ENCODE assay signal across 24 cellular contexts in genomic region chr2:208042041-208042440, GRCh38. TPM values are rescaled to one million over a fixed set of nuclear protein-coding genes. Genes with fewer than 3 reads are reported as not detected.
DNase-seq lines count a peak whose midpoint lies in the region; ATAC-seq, FAIRE-seq and TF ChIP-seq lines count a peak whose summit lies in the region.
"Had no signal": no experiment of that assay in that cellular context is flagged by ENCODE, and none has a peak within 500 bp of the region (broad histone marks: within the 10 kb centered on the region; RNA-seq: fewer than 3 reads in every experiment).

No MANE protein-coding gene starts in this region.

- H3K9ac ChIP-seq in HepG2 (ENCODE audit: insufficient read depth, low read depth, low read length) (no peak overlapping the region), adipocyte (ENCODE audit: low read length) (no peak overlapping the region)
- H3K9ac ChIP-seq: neural progenitor cell had no signal

- no peaks in the 10 kb centered on the region for H3K9me3 Mint-ChIP-seq in MCF 10A (ENCODE audit: unreplicated experiment)
- no peaks in the 10 kb centered on the region for H3K9me3 Mint-ChIP-seq in endothelial cell (ENCODE audit: unreplicated experiment)
- H3K9me3 Mint-ChIP-seq: CD4-positive, alpha-beta T cell; mesothelial cell of epicardium; neural progenitor cell; type B pancreatic cell had no signal

- H4K20me1 ChIP-seq in HepG2 (ENCODE audit: insufficient read depth, low read length): no peaks in the 10 kb centered on the region

- DNase-seq in HepG2 (ENCODE audit: low spot score): peak; percentile 31
- no peak for DNase-seq in right lobe of liver
- peak; percentile 36 for DNase-seq in adipocyte (ENCODE audit: low read depth)
- DNase-seq in fibroblast of the aortic adventitia (ENCODE audit: low read depth): peak; percentile 33
- DNase-seq in MCF 10A (ENCODE audit: unreplicated experiment): no peak
- no peak for DNase-seq in endothelial cell (ENCODE audit: low spot score)
- DNase-seq in stimulated activated CD4-positive, alpha-beta T cell treated with anti-CD3 and anti-CD28 coated beads, Interleukin-1b, Interleukin-23, amount 100 ng/mL, for 48 hours: no peak
- DNase-seq: activated CD4-positive, alpha-beta T cell treated with anti-CD3 and anti-CD28 coated beads for 36 hours; activated CD8-positive, alpha-beta memory T cell treated with anti-CD3 and anti-CD28 coated beads, Interleukin-2, amount 50 U/mL, for 4 hours; activated gamma-delta T cell treated with Interleukin-2 at 50 U/mL for 16 hours; CD4-positive, alpha-beta T cell; cortex of kidney; DND-41; kidney glomerular epithelial cell; NCI-H2081; NCI-H524 treated with DMSO at 0.1 percent for 48 hours; SJCRH30; stimulated activated naive CD4-positive, alpha-beta T cell treated with Interleukin-2 at 50 U/mL for 16 hours had no signal

- H3K27me3 ChIP-seq in HepG2 (ENCODE audit: control insufficient read depth in 1 of 2, insufficient read depth in 2 of 2, low read length in 2 of 2) (peaks cover 0 to 8% of the 10 kb centered on the region in 2 experiments; a peak in 1 of 5 replicates), right lobe of liver (no peaks in the 10 kb centered on the region), adipocyte (replicated peaks; ENCODE audit: control insufficient read depth, insufficient read depth, low read length) (no peaks in the 10 kb centered on the region)
- H3K27me3 ChIP-seq: neural progenitor cell, SJCRH30 had no signal

- WGBS in HepG2 (ENCODE audit: low lambda C conversion rate): 29% methylated on average over 3 of the region's 3 CpGs
- 60% methylated on average over 1 of the region's 3 CpGs for WGBS in right lobe of liver (ENCODE audit: insufficient coverage, low coverage, low lambda C conversion rate, missing lambda C conversion rate)

- H3K27ac ChIP-seq in HepG2 (ENCODE audit: extremely low read length, insufficient read depth, low read length): no peak overlapping the region
- H3K27ac ChIP-seq in right lobe of liver: no peak overlapping the region
- H3K27ac ChIP-seq: epithelial cell of prostate, neural progenitor cell, SJCRH30 had no signal

- CTCF ChIA-PET in HepG2 (lab: Yijun Ruan, JAX; ENCODE audit: low intra/inter-chr PET ratio, low total read pairs): no interaction called here
- CTCF ChIA-PET in MCF 10A (lab: Yijun Ruan, JAX): interaction anchor here (0.7 to 5.6 kb wide), 11 partner anchors 10 to 549 kb away, joined by 3 to 193 read pairs (median 4); no protein-coding TSS in a partner anchor

- no peaks in the 10 kb centered on the region for H3K36me3 ChIP-seq in HepG2 (replicated peaks in 1 of 2; ENCODE audit: control insufficient read depth in 1 of 2, insufficient read depth in 2 of 2, low read length in 2 of 2)
- no peaks in the 10 kb centered on the region for H3K36me3 ChIP-seq in right lobe of liver
- no peaks in the 10 kb centered on the region for H3K36me3 ChIP-seq in adipocyte (ENCODE audit: control insufficient read depth, insufficient read depth, low read length, severe bottlenecking)
- H3K36me3 ChIP-seq: neural progenitor cell, SJCRH30 had no signal

- H2AFZ ChIP-seq in HepG2 (ENCODE audit: low read length): no peak overlapping the region
- H2AFZ ChIP-seq: neural progenitor cell had no signal

- BruUV-seq in HepG2 (replicated peaks; lab: Mats Ljungman, UMichigan) (no TSS peak), MCF 10A (replicated peaks; lab: Mats Ljungman, UMichigan) (no TSS peak)

- no peak for FAIRE-seq in HepG2 (lab: Jason Lieb, UNC)
- FAIRE-seq: A204.1 had no signal

- TF ChIP-seq CTCF in HepG2 (CRISPR knock-in tag; IDR thresholded peaks at IDR 0.05) (no peak), right lobe of liver (IDR thresholded peaks at IDR 0.05) (no peak), fibroblast of the aortic adventitia (IDR thresholded peaks at IDR 0.05; ENCODE audit: insufficient read depth, low read length) (no peak), MCF 10A (IDR thresholded peaks at IDR 0.05; ENCODE audit: unreplicated experiment) (no peak), endothelial cell (IDR thresholded peaks at IDR 0.05; ENCODE audit: unreplicated experiment) (no peak)

- H3K36me3 Mint-ChIP-seq in MCF 10A (ENCODE audit: insufficient read depth, unreplicated experiment): no peaks in the 10 kb centered on the region
- H3K36me3 Mint-ChIP-seq in endothelial cell (ENCODE audit: low read depth, unreplicated experiment): no peaks in the 10 kb centered on the region
- H3K36me3 Mint-ChIP-seq: mesothelial cell of epicardium, neural progenitor cell, type B pancreatic cell had no signal

- H3K27me3 Mint-ChIP-seq in MCF 10A (ENCODE audit: insufficient read depth, unreplicated experiment) (no peaks in the 10 kb centered on the region), endothelial cell (ENCODE audit: unreplicated experiment) (no peaks in the 10 kb centered on the region)
- H3K27me3 Mint-ChIP-seq: CD4-positive, alpha-beta T cell had no signal

- H3K9me3 ChIP-seq in HepG2 (ENCODE audit: low read length): no peaks in the 10 kb centered on the region
- H3K9me3 ChIP-seq in right lobe of liver: no peaks in the 10 kb centered on the region
- no peaks in the 10 kb centered on the region for H3K9me3 ChIP-seq in adipocyte (ENCODE audit: control insufficient read depth, low read length)
- H3K9me3 ChIP-seq: SJCRH30 had no signal

- H3K4me1 Mint-ChIP-seq in MCF 10A (ENCODE audit: insufficient read depth, unreplicated experiment) (no peaks in the 10 kb centered on the region), endothelial cell (ENCODE audit: unreplicated experiment) (no peaks in the 10 kb centered on the region)

- TF ChIP-seq POLR2A in HepG2 (IDR thresholded peaks at IDR 0.05; ENCODE audit: insufficient read depth in 1 of 2, low read depth in 2 of 2, low read length in 2 of 2): no peak
- TF ChIP-seq POLR2A in right lobe of liver (IDR thresholded peaks at IDR 0.05): no peak

- in situ Hi-C loops in HepG2 (cut with HindIII; ENCODE audit: extremely low pct_ligation_motif_present, low pct_unique_long_range_greater_than_20kb): no loop called here

- ATAC-seq in HepG2 (peak; percentile 74), right lobe of liver (no peak), HG03378 (IDR thresholded peaks at IDR 0.05; ENCODE audit: unreplicated experiment) (no peak)
- ATAC-seq: activated CD4-positive, alpha-beta T cell treated with anti-CD3 and anti-CD28 coated beads for 36 hours had no signal

- H3K4me3 Mint-ChIP-seq in MCF 10A (ENCODE audit: unreplicated experiment) (no peak overlapping the region), endothelial cell (ENCODE audit: unreplicated experiment) (no peak overlapping the region)
- H3K4me3 Mint-ChIP-seq: activated CD4-positive, alpha-beta T cell treated with anti-CD3 and anti-CD28 coated beads for 36 hours; CD4-positive, alpha-beta T cell; mesothelial cell of epicardium; neural progenitor cell; type B pancreatic cell had no signal

- no peak overlapping the region for H3K4me3 ChIP-seq in HepG2 (replicated peaks in 1 of 3; ENCODE audit: insufficient read depth in 1 of 3, low read depth in 2 of 3, low read length in 3 of 3)
- H3K4me3 ChIP-seq in right lobe of liver: no peak overlapping the region
- H3K4me3 ChIP-seq in adipocyte (ENCODE audit: low read length): no peak overlapping the region
- no peak overlapping the region for H3K4me3 ChIP-seq in fibroblast of the aortic adventitia (ENCODE audit: low read depth, low read length)
- H3K4me3 ChIP-seq: neural progenitor cell, SJCRH30 had no signal

- H3K27ac Mint-ChIP-seq in MCF 10A (ENCODE audit: low read depth, unreplicated experiment): no peak overlapping the region
- H3K27ac Mint-ChIP-seq in endothelial cell (ENCODE audit: unreplicated experiment): no peak overlapping the region
- H3K27ac Mint-ChIP-seq: activated CD4-positive, alpha-beta T cell treated with anti-CD3 and anti-CD28 coated beads for 36 hours; CD4-positive, alpha-beta T cell; mesothelial cell of epicardium; neural progenitor cell; type B pancreatic cell had no signal

- peaks cover 47% of the 10 kb centered on the region for H3K4me1 ChIP-seq in HepG2 (ENCODE audit: insufficient read depth, low read length)
- no peaks in the 10 kb centered on the region for H3K4me1 ChIP-seq in right lobe of liver
- peaks cover 14% of the 10 kb centered on the region for H3K4me1 ChIP-seq in adipocyte (ENCODE audit: control insufficient read depth, insufficient read depth, low read length)
- H3K4me1 ChIP-seq: SJCRH30 had no signal

- no peak for TF ChIP-seq RAD21 in HepG2 (CRISPR knock-in tag; IDR thresholded peaks at IDR 0.05)

- intact Hi-C loops in HepG2 (cut with micrococcal nuclease; ENCODE audit: unreplicated experiment) (no loop called here), right lobe of liver (cut with DNase I) (no loop called here), MCF 10A (cut with micrococcal nuclease) (no loop called here)

- TF ChIP-seq EP300 in HepG2 (IDR thresholded peaks at IDR 0.05; ENCODE audit: low read depth in 2 of 2, low read length in 2 of 2): no peak
- TF ChIP-seq EP300 in HepG2 (CRISPR knock-in tag; IDR thresholded peaks at IDR 0.05; ENCODE audit: borderline replicate concordance): no peak

- POLR2A ChIA-PET in HepG2 (lab: Yijun Ruan, JAX) (no interaction called here), MCF 10A (lab: Yijun Ruan, JAX) (interaction anchor here (0.5 to 2.8 kb wide), 5 partner anchors 17 to 281 kb away, joined by 3 to 15 read pairs (median 3); partner anchors contain the start of gene PLEKHM3)

- H3K79me2 ChIP-seq in HepG2 (ENCODE audit: insufficient read depth, low read length): no peaks in the 10 kb centered on the region

- H3K4me2 ChIP-seq in HepG2 (ENCODE audit: low read depth, low read length): no peak overlapping the region
- H3K4me2 ChIP-seq: neural progenitor cell had no signal

RNA-seq across cellular contexts. Expression of gene PLEKHM3, which starts 16.7 kb away (rescaled TPM):
- total RNA-seq in HepG2 (2016; rRNA removed; fragmentation: Illumina TruSeq; extraction: Trizol): 4.5 and 5.3 TPM in 2 replicates
- 19.1 and 24.9 TPM in 2 replicates for total RNA-seq in HepG2 (2016; cell fraction: cytosol; rRNA removed; fragmentation: Illumina TruSeq; extraction: Trizol; ENCODE audit: low read depth)
- total RNA-seq in HepG2 (2016; cell fraction: insoluble cytoplasmic fraction; rRNA removed; fragmentation: Illumina TruSeq; extraction: Trizol): 4.0 and 4.2 TPM in 2 replicates
- 9.1 TPM in 2 replicates for total RNA-seq in HepG2 (2016; cell fraction: membrane; rRNA removed; fragmentation: Illumina TruSeq; extraction: Trizol)
- total RNA-seq in HepG2 (2016; cell fraction: nucleus; rRNA removed; fragmentation: Illumina TruSeq; extraction: Trizol): 7.9 and 8.6 TPM in 2 replicates
- 4.7 and 4.8 TPM in 2 replicates for polyA plus RNA-seq in HepG2 (2011; rRNA removed)
- polyA plus RNA-seq in HepG2 (2011; cell fraction: cytosol; rRNA removed): 3.0 and 4.7 TPM in 2 replicates
- polyA plus RNA-seq in HepG2 (2011; cell fraction: nucleus; rRNA removed): 4.5 and 5.0 TPM in 2 replicates
- 6.4 and 7.3 TPM in 2 replicates for polyA plus RNA-seq in HepG2 (2012)
- 0.14 and 0.26 TPM in 2 replicates for polyA plus RNA-seq in HepG2 (2016; cell fraction: cytosol; fragmentation: Illumina TruSeq; extraction: Trizol; ENCODE audit: low read depth)
- polyA plus RNA-seq in HepG2 (2016; cell fraction: insoluble cytoplasmic fraction; fragmentation: Illumina TruSeq; extraction: Trizol; ENCODE audit: low read depth): 2.9 and 3.9 TPM in 2 replicates
- polyA plus RNA-seq in HepG2 (2016; cell fraction: membrane; fragmentation: Illumina TruSeq; extraction: Trizol; ENCODE audit: low read depth): 0.42 and 0.61 TPM in 2 replicates
- 3.7 and 4.4 TPM in 2 replicates for polyA plus RNA-seq in HepG2 (2016; cell fraction: nucleus; fragmentation: Illumina TruSeq; extraction: Trizol; ENCODE audit: insufficient read depth, low read depth)
- 10.7 and 19.7 TPM in 2 replicates for polyA minus RNA-seq in HepG2 (2011; rRNA and poly(A)+ RNA removed; ENCODE audit: low replicate concordance)
- 8.7 and 9.8 TPM in 2 replicates for polyA minus RNA-seq in HepG2 (2011; cell fraction: cytosol; rRNA and poly(A)+ RNA removed)
- polyA minus RNA-seq in HepG2 (2011; cell fraction: nucleus; rRNA and poly(A)+ RNA removed): 24.7 and 30.6 TPM in 2 replicates
- total RNA-seq in right lobe of liver: 10 to 100 TPM in 2 of 6 experiments, 1 to 10 TPM in 4; 4.4 to 13.4 (median 8.9) TPM
- 5.0 and 15.1 TPM in 2 replicates for total RNA-seq in fibroblast of the aortic adventitia (ENCODE audit: low replicate concordance)
- total RNA-seq in MCF 10A (2022): 5.4 and 7.5 TPM in 2 replicates
- 10.4 TPM for total RNA-seq in endothelial cell (ENCODE audit: unreplicated experiment)

Comparison
In these comparisons a context has a peak if more than half of its experiments do, and no peak if none do; other contexts are left out.
1. DNase-seq: peak in HepG2 (single experiment), adipocyte (single experiment) and fibroblast of the aortic adventitia (single experiment); none in right lobe of liver (0 of 3), MCF 10A (single experiment), endothelial cell (single experiment) and stimulated activated CD4-positive, alpha-beta T cell treated with anti-CD3 and anti-CD28 coated beads, Interleukin-1b, Interleukin-23, amount 100 ng/mL, for 48 hours (single experiment).